14 cellular contexts compared by ENCODE assay signal in the genomic region with DNA sequence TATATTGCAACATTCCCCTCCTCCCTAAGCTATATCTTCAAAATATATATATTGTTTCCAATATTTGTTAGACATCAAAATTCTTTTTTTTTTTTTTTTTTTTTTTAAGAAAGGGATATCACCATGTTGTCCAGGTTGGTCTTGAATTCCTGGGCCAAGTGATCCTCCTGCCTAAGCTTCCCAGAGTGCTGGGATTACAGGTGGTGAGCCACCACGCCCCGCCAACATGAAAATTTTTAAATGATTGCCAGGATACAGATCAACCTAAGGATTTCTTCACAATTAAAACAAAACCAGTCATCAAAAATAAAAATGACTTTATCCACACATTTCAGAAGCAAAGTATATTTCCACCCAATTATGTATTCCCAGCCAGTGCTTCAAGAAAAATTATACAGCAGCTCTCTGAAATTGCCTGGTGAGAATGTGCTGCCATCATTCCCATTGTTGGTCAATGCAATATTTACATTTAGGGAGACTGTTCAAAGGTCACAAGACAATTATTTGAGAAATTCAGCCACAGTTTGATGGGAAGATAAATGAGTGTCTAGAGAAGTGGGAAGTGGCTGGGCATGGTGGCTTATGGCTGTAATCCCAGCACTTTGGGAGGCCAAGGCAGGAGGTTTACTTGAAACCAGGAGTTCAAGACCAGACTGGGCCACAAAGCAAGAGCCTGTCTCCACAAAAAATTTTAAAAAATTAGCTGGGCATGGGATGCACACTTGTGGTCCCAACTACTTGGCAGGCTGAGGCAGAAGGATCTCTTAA.
A peak's percentile ranks its signal among the peaks of the same experiment; 100 is the strongest.
DNase-seq lines count a peak whose midpoint lies in the region; ATAC-seq and TF ChIP-seq lines count a peak whose summit lies in the region.
"Had no signal": no experiment of that assay in that cellular context is flagged by ENCODE, and none has a peak within 500 bp of the region (broad histone marks: within the 10 kb centered on the region; RNA-seq: fewer than 3 reads in every experiment).

No MANE protein-coding gene starts in this region.

- no peak overlapping the region for H2BK120ac ChIP-seq in IMR-90 (ENCODE audit: low read depth, low read length)

- no peak overlapping the region for H3K27ac ChIP-seq in IMR-90 (ENCODE audit: insufficient read depth, low read length)
- H3K27ac ChIP-seq: cardiac muscle cell, HL-60 had no signal

- intact Hi-C loops in IMR-90 (cut with micrococcal nuclease) (no loop called here), mucosa of descending colon (cut with DNase I, micrococcal nuclease) (no loop called here)

- H3K27ac Mint-ChIP-seq in activated T-helper 17 cell treated with anti-CD3 and anti-CD28 coated beads, Interleukin-2, amount 50 U/mL, for 72 hours, result peak overlapping the region; percentile 33

- H3K4ac ChIP-seq in IMR-90 (ENCODE audit: low read depth, low read length), result no peak overlapping the region

- H3K4me1 ChIP-seq in IMR-90 (ENCODE audit: control insufficient read depth, insufficient read depth, low read length) (peaks cover 11% of the 10 kb centered on the region), mucosa of descending colon (ENCODE audit: low read depth) (peaks cover 21% of the 10 kb centered on the region)

- H3K23ac ChIP-seq in IMR-90 (ENCODE audit: low read depth, low read length), result no peak overlapping the region

- TF ChIP-seq CTCF in IMR-90 (conservative IDR thresholded peaks at IDR 0.05; ENCODE audit: low read depth, low read length), result no peak
- no peak for TF ChIP-seq CTCF in mucosa of descending colon (IDR thresholded peaks at IDR 0.05)

- no peak overlapping the region for H2AK5ac ChIP-seq in IMR-90 (ENCODE audit: low read depth, low read length)

- H3K18ac ChIP-seq in IMR-90 (ENCODE audit: low read depth, low read length), result no peak overlapping the region

- H4K20me1 ChIP-seq in IMR-90 (ENCODE audit: insufficient read depth, low read length), result no peaks in the 10 kb centered on the region

- no TSS peak for BruUV-seq in IMR-90 (replicated peaks; lab: Mats Ljungman, UMichigan)

- in situ Hi-C loops in IMR-90 (cut with MboI; ENCODE audit: low sequenced_read_pairs), result no loop called here

- no peak overlapping the region for H4K8ac ChIP-seq in IMR-90 (ENCODE audit: low read depth in 2 of 2, low read length in 2 of 2)

- H2BK20ac ChIP-seq in IMR-90 (ENCODE audit: low read depth, low read length), result no peak overlapping the region

- WGBS in IMR-90 (ENCODE audit: extremely low coverage in 2 of 2, insufficient read length in 1 of 2), 2 experiments, result 100% methylated on average over 2 of the region's 2 CpGs; no CpG with 5 or more reads in 1 of the 2 experiments

- no peaks in the 10 kb centered on the region for H3K9me3 Mint-ChIP-seq in activated T-helper 17 cell treated with anti-CD3 and anti-CD28 coated beads, Interleukin-2, amount 50 U/mL, for 72 hours

- H2BK5ac ChIP-seq in IMR-90 (ENCODE audit: low read depth, low read length, poor library complexity, severe bottlenecking), result no peak overlapping the region

- no peaks in the 10 kb centered on the region for H3K27me3 Mint-ChIP-seq in activated T-helper 17 cell treated with anti-CD3 and anti-CD28 coated beads, Interleukin-2, amount 50 U/mL, for 72 hours

- dilution Hi-C loops in IMR-90 (cut with HindIII; ENCODE audit: low sequenced_read_pairs, unreplicated experiment), result no loop called here

- no peak overlapping the region for H4K5ac ChIP-seq in IMR-90 (ENCODE audit: low read depth, low read length)

- no peak overlapping the region for H2AFZ ChIP-seq in IMR-90 (replicated peaks; ENCODE audit: low read length, poor library complexity)

- DNase-seq in NCI-H146 (lab: John Stamatoyannopoulos, UW), result peak; percentile 14
- DNase-seq in NCI-H146 treated with DMSO at 0.1 percent for 48 hours (lab: John Stamatoyannopoulos, UW; ENCODE audit: unreplicated experiment), result no peak
- DNase-seq in IMR-90, result no peak
- DNase-seq in mucosa of descending colon, result no peak
- no peak for DNase-seq in mesenteric fat pad (ENCODE audit: low spot score)
- DNase-seq in GM03348 (ENCODE audit: low spot score), result no peak
- DNase-seq: 8988T, COR-L47, erythroblast, left ventricle myocardium superior had no signal

- peaks cover 100% of the 10 kb centered on the region for H3K36me3 Mint-ChIP-seq in activated T-helper 17 cell treated with anti-CD3 and anti-CD28 coated beads, Interleukin-2, amount 50 U/mL, for 72 hours (ENCODE audit: low read depth)

- CTCF ChIA-PET in IMR-90 (lab: Yijun Ruan, JAX), result interaction anchor here (0.6 kb wide), 1 partner anchor 38 kb away, joined by 3 read pairs; no protein-coding TSS in a partner anchor

- no peak overlapping the region for H2BK15ac ChIP-seq in IMR-90 (ENCODE audit: low read depth, low read length)

- peak overlapping the region; percentile 88 for H3K4me3 Mint-ChIP-seq in activated T-helper 17 cell treated with anti-CD3 and anti-CD28 coated beads, Interleukin-2, amount 50 U/mL, for 72 hours

- peak overlapping the region; percentile 32; the same call in 1 of the 2 replicates for H3K14ac ChIP-seq in IMR-90 (replicated peaks; ENCODE audit: low read depth, low read length)

- no peaks in the 10 kb centered on the region for H3K27me3 ChIP-seq in IMR-90 (ENCODE audit: control insufficient read depth, insufficient read depth, low read length)
- H3K27me3 ChIP-seq: cardiac muscle cell had no signal

- TF ChIP-seq RAD21 in IMR-90 (IDR thresholded peaks at IDR 0.05; ENCODE audit: low read length), result no peak

- H3K4me2 ChIP-seq in IMR-90 (ENCODE audit: low read depth, low read length), result no peak overlapping the region

- H3K4me3 ChIP-seq in IMR-90 (ENCODE audit: insufficient read depth, low read depth, low read length) (no peak overlapping the region), mucosa of descending colon (no peak overlapping the region)
- H3K4me3 ChIP-seq: cardiac muscle cell had no signal

- no peak overlapping the region; the same call in 1 of the 2 replicates for H4K91ac ChIP-seq in IMR-90 (ENCODE audit: insufficient read depth, low read depth, low read length)

- no peaks in the 10 kb centered on the region; a peak in 1 of 4 replicates for H3K79me1 ChIP-seq in IMR-90 (ENCODE audit: low read depth in 1 of 2, low read length in 2 of 2)

- H3K9me3 ChIP-seq in IMR-90 (ENCODE audit: control insufficient read depth, insufficient read depth, low read length) (no peaks in the 10 kb centered on the region), mucosa of descending colon (no peaks in the 10 kb centered on the region)

- H3K9ac ChIP-seq in IMR-90 (ENCODE audit: low read depth, low read length), result no peak overlapping the region

- POLR2A ChIA-PET in IMR-90 (lab: Charles Lee; ENCODE audit: unreplicated experiment), result interaction anchor here (0.7 kb wide), 1 partner anchor 156 kb away, joined by 20 read pairs; no protein-coding TSS in a partner anchor

- ATAC-seq in IMR-90 (ENCODE audit: low read depth) (no peak), mucosa of descending colon (peak; percentile 25), HG03521 (IDR thresholded peaks at IDR 0.05; ENCODE audit: unreplicated experiment) (no peak)
- no peak for ATAC-seq in activated T-helper 17 cell treated with anti-CD3 and anti-CD28 coated beads, Interleukin-2, amount 50 U/mL, for 72 hours (replicated peaks)
- ATAC-seq: left ventricle myocardium superior had no signal

- no peak overlapping the region for H2AK9ac ChIP-seq in IMR-90 (replicated peaks; ENCODE audit: low read depth, low read length, poor library complexity)

- no peak overlapping the region for H3K56ac ChIP-seq in IMR-90 (ENCODE audit: extremely low read depth, insufficient read depth, low read length)

- H3K4me1 Mint-ChIP-seq in activated T-helper 17 cell treated with anti-CD3 and anti-CD28 coated beads, Interleukin-2, amount 50 U/mL, for 72 hours, result peaks cover 37% of the 10 kb centered on the region

- TF ChIP-seq POLR2A in IMR-90 (IDR thresholded peaks at IDR 0.05; ENCODE audit: low read depth, low read length), result no peak

- H3K36me3 ChIP-seq in IMR-90 (ENCODE audit: control insufficient read depth, insufficient read depth, low read length) (no peaks in the 10 kb centered on the region), mucosa of descending colon (ENCODE audit: low read depth) (no peaks in the 10 kb centered on the region)
- H3K36me3 ChIP-seq: cardiac muscle cell had no signal

- H3K9me1 ChIP-seq in IMR-90 (ENCODE audit: insufficient read depth, low read length), result peaks cover 7% of the 10 kb centered on the region; the same call in 1 of the 2 replicates

TF ChIP-seq in IMR-90, 13 proteins besides CTCF, POLR2A, EP300 and RAD21:
- TF ChIP-seq, protein P1, sequence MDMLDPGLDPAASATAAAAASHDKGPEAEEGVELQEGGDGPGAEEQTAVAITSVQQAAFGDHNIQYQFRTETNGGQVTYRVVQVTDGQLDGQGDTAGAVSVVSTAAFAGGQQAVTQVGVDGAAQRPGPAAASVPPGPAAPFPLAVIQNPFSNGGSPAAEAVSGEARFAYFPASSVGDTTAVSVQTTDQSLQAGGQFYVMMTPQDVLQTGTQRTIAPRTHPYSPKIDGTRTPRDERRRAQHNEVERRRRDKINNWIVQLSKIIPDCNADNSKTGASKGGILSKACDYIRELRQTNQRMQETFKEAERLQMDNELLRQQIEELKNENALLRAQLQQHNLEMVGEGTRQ (IDR thresholded peaks at IDR 0.05; ENCODE audit: low read depth, low read length), result no peak
- no peak for TF ChIP-seq SMC3 (IDR thresholded peaks at IDR 0.05; ENCODE audit: low read depth, low read length)
- TF ChIP-seq RCOR1 (IDR thresholded peaks at IDR 0.05; ENCODE audit: insufficient replicate concordance, low read length), result no peak
- no peak for TF ChIP-seq MXI1 (IDR thresholded peaks at IDR 0.05; ENCODE audit: borderline replicate concordance, low read depth, low read length)
- no peak for TF ChIP-seq MAFK (IDR thresholded peaks at IDR 0.05; ENCODE audit: low read depth, low read length)
- no peak for TF ChIP-seq CEBPB (IDR thresholded peaks at IDR 0.05; ENCODE audit: low read depth, low read length)
